Comparison of ENCODE assay signal across 18 cellular contexts in genomic region chr12:14782756-14783155, GRCh38. TPM values are rescaled to one million over a fixed set of nuclear protein-coding genes. Genes with fewer than 3 reads are reported as not detected.
"Had no signal": no experiment of that assay in that cellular context is flagged by ENCODE, and none has a peak within 500 bp of the region (broad histone marks: within the 10 kb centered on the region; RNA-seq: fewer than 3 reads in every experiment).

No MANE protein-coding gene starts in this region.

- ATAC-seq: activated CD4-positive, alpha-beta T cell treated with anti-CD3 and anti-CD28 coated beads for 36 hours; activated CD8-positive, alpha-beta T cell treated with anti-CD3 and anti-CD28 coated beads for 36 hours; activated T-cell treated with anti-CD3 and anti-CD28 coated beads, Interleukin-2, amount 50 U/mL, for 72 hours; effector memory CD8-positive, alpha-beta T cell had no signal

- H3K4me3 ChIP-seq: right atrium auricular region, skin epidermis, vagina had no signal

- H3K27ac Mint-ChIP-seq: activated CD4-positive, alpha-beta T cell treated with anti-CD3 and anti-CD28 coated beads for 36 hours; activated CD8-positive, alpha-beta T cell treated with anti-CD3 and anti-CD28 coated beads for 36 hours; activated naive CD8-positive, alpha-beta T cell treated with anti-CD3 and anti-CD28 coated beads, Interleukin-2, amount 10 ng/mL, durations not matched to agents 7 days and 5 days; activated T-cell treated with anti-CD3 and anti-CD28 coated beads, Interleukin-2, amount 50 U/mL, for 72 hours; dendritic cell treated with granulocyte-macrophage colony-stimulating factor and Interleukin-4, amounts not matched to agents 40 ng/mL and 50 ng/mL, for 4 days; effector memory CD8-positive, alpha-beta T cell had no signal

- H3K9me3 Mint-ChIP-seq: activated CD8-positive, alpha-beta T cell treated with anti-CD3 and anti-CD28 coated beads for 36 hours; activated naive CD8-positive, alpha-beta T cell treated with anti-CD3 and anti-CD28 coated beads, Interleukin-2, amount 10 ng/mL, durations not matched to agents 7 days and 5 days; activated T-cell treated with anti-CD3 and anti-CD28 coated beads, Interleukin-2, amount 50 U/mL, for 72 hours; dendritic cell treated with granulocyte-macrophage colony-stimulating factor and Interleukin-4, amounts not matched to agents 40 ng/mL and 50 ng/mL, for 4 days; effector memory CD8-positive, alpha-beta T cell had no signal

- DNase-seq: activated CD4-positive, alpha-beta T cell treated with anti-CD3 and anti-CD28 coated beads for 36 hours; activated CD8-positive, alpha-beta memory T cell treated with anti-CD3 and anti-CD28 coated beads, Interleukin-2, amount 50 U/mL, for 4 hours; activated CD8-positive, alpha-beta T cell treated with anti-CD3 and anti-CD28 coated beads for 36 hours; activated gamma-delta T cell treated with Interleukin-2 at 50 U/mL for 16 hours; activated naive CD8-positive, alpha-beta T cell treated with anti-CD3 and anti-CD28 coated beads, Interleukin-2, amount 10 ng/mL, durations not matched to agents 7 days and 5 days; activated T-cell treated with anti-CD3 and anti-CD28 coated beads, Interleukin-2, amount 50 U/mL, for 72 hours; anterior cingulate cortex; cerebellar nuclear complex; effector memory CD8-positive, alpha-beta T cell; hippocampal formation; kidney glomerular epithelial cell; posterior cingulate gyrus; WERI-Rb-1 had no signal

- H3K4me3 Mint-ChIP-seq: activated CD4-positive, alpha-beta T cell treated with anti-CD3 and anti-CD28 coated beads for 36 hours; activated CD8-positive, alpha-beta T cell treated with anti-CD3 and anti-CD28 coated beads for 36 hours; activated naive CD8-positive, alpha-beta T cell treated with anti-CD3 and anti-CD28 coated beads, Interleukin-2, amount 10 ng/mL, durations not matched to agents 7 days and 5 days; activated T-cell treated with anti-CD3 and anti-CD28 coated beads, Interleukin-2, amount 50 U/mL, for 72 hours; dendritic cell treated with granulocyte-macrophage colony-stimulating factor and Interleukin-4, amounts not matched to agents 40 ng/mL and 50 ng/mL, for 4 days; effector memory CD8-positive, alpha-beta T cell had no signal

- H3K4me1 Mint-ChIP-seq: activated CD4-positive, alpha-beta T cell treated with anti-CD3 and anti-CD28 coated beads for 36 hours had no signal

- H3K27me3 Mint-ChIP-seq: activated CD4-positive, alpha-beta T cell treated with anti-CD3 and anti-CD28 coated beads for 36 hours; activated CD8-positive, alpha-beta T cell treated with anti-CD3 and anti-CD28 coated beads for 36 hours; activated naive CD8-positive, alpha-beta T cell treated with anti-CD3 and anti-CD28 coated beads, Interleukin-2, amount 10 ng/mL, durations not matched to agents 7 days and 5 days; dendritic cell treated with granulocyte-macrophage colony-stimulating factor and Interleukin-4, amounts not matched to agents 40 ng/mL and 50 ng/mL, for 4 days; effector memory CD8-positive, alpha-beta T cell had no signal

RNA-seq across cellular contexts. Expression of gene SMCO3, which starts 31.2 kb away (rescaled TPM):
- total RNA-seq: activated CD4-positive, alpha-beta T cell treated with anti-CD3 and anti-CD28 coated beads for 36 hours; activated CD8-positive, alpha-beta T cell treated with anti-CD3 and anti-CD28 coated beads for 36 hours; activated naive CD8-positive, alpha-beta T cell treated with anti-CD3 and anti-CD28 coated beads, Interleukin-2, amount 10 ng/mL, durations not matched to agents 7 days and 5 days; activated T-cell treated with anti-CD3 and anti-CD28 coated beads, Interleukin-2, amount 50 U/mL, for 72 hours; epithelial cell of proximal tubule; vagina had no signal
